ENCODE assay signal across 9 cellular contexts in the genomic region with DNA sequence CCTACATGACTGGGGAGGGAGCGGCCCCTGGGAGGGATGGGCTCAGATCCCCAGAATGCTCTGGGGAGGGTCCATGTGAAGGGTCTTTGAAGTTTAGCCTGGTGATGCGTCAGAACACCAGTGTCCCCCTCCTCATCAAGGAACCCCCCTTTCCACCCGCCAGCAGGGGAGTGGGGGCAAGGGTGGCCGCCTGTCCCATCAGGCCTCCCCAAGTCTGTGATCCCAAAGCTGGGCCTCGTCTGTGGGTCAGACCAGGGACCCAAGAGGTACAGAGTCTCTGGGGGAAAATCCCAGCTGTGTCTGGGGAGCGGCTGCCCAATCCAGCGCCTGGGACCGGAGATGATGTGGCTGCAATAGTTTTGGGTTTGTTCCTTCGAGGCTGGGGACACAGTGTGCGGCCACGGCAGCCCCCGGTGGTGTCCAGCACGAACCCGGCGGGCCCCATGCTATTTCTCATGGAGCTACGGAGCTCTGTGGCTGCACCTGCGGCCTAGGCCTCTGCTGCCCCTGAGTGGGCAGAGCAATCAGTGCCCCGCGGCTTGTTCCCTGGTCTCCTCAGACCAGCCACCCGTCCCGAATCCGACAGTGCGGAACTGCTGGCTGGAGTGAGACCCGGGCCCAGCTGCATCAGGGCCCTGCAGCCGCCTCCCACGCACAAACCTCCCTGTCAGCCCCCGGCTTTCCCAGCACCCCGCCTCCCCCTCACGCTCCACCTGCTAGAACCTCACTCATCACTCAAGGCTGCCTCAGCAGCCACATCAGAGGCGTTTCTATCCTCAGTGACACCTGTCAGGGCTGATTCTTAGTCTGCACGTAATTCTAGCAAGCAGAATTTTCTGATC. TPM values are rescaled to one million over a fixed set of nuclear protein-coding genes. Genes with fewer than 3 reads are reported as not detected.
DNase-seq lines count a peak whose midpoint lies in the region; ATAC-seq and TF ChIP-seq lines count a peak whose summit lies in the region.
"Had no signal": no experiment of that assay in that cellular context is flagged by ENCODE, and none has a peak within 500 bp of the region (broad histone marks: within the 10 kb centered on the region; RNA-seq: fewer than 3 reads in every experiment).

No MANE protein-coding gene starts in this region.

- peak; percentile 21 to 49 for DNase-seq in SHP77 (lab: John Stamatoyannopoulos, UW)
- DNase-seq in SHP77 treated with DMSO at 0.1 percent for 48 hours (lab: John Stamatoyannopoulos, UW), result no peak
- DNase-seq in T-helper 1 cell, result peak in 4 of 5 donors; percentile 6 to 59 (median 46)
- peak; percentile 81 for DNase-seq in chondrocyte (ENCODE audit: low spot score)
- peak in 2 of 3 experiments; percentile 19 to 44 for DNase-seq in stimulated activated CD4-positive, alpha-beta T cell treated with anti-CD3 and anti-CD28 coated beads, TNF-alpha, amount 100 ng/mL, for 24 hours (ENCODE audit: low read depth in 3 of 3)
- no peak for DNase-seq in NCI-H2081 (lab: John Stamatoyannopoulos, UW)
- DNase-seq in COR-L47 (lab: John Stamatoyannopoulos, UW), result no peak
- DNase-seq: NCI-H1048 had no signal

- no peaks in the 10 kb centered on the region for H3K9me3 Mint-ChIP-seq in chondrocyte (ENCODE audit: low read depth)

- H3K36me3 Mint-ChIP-seq in chondrocyte (ENCODE audit: low read depth), result no peaks in the 10 kb centered on the region

- no peak overlapping the region for H3K4me3 Mint-ChIP-seq in chondrocyte (ENCODE audit: unreplicated experiment)

- TF ChIP-seq CTCF in chondrocyte (IDR thresholded peaks at IDR 0.05), result no peak

- H3K27ac Mint-ChIP-seq in chondrocyte (ENCODE audit: unreplicated experiment), result no peak overlapping the region

- ATAC-seq in HG02798 (IDR thresholded peaks at IDR 0.05; ENCODE audit: poor library complexity, unreplicated experiment), result no peak

- H3K4me1 Mint-ChIP-seq in chondrocyte (ENCODE audit: low read depth), result peaks cover 30% of the 10 kb centered on the region

- no peaks in the 10 kb centered on the region for H3K27me3 Mint-ChIP-seq in chondrocyte (ENCODE audit: low read depth)

RNA-seq across cellular contexts. Expression of gene SARDH, which starts 29.2 kb away (rescaled TPM):
- total RNA-seq in chondrocyte, result 0.74 to 1.2 TPM in 2 of 3 replicates, not detected in the other

Comparison
In these comparisons a context has a peak if more than half of its experiments do, and no peak if none do; other contexts are left out.
1. DNase-seq: peak in SHP77 (2 of 2), T-helper 1 cell (4 of 5), chondrocyte (single experiment) and stimulated activated CD4-positive, alpha-beta T cell treated with anti-CD3 and anti-CD28 coated beads, TNF-alpha, amount 100 ng/mL, for 24 hours (2 of 3); none in SHP77 treated with DMSO at 0.1 percent for 48 hours (single experiment), NCI-H2081 (0 of 2) and COR-L47 (single experiment).